17 cellular contexts compared by ENCODE assay signal in genomic region chr14:62673014-62673727, GRCh38.
DNase-seq lines count a peak whose midpoint lies in the region; ATAC-seq and TF ChIP-seq lines count a peak whose summit lies in the region.
"Had no signal": no experiment of that assay in that cellular context is flagged by ENCODE, and none has a peak within 500 bp of the region (broad histone marks: within the 10 kb centered on the region; RNA-seq: fewer than 3 reads in every experiment).

No MANE protein-coding gene starts in this region.

- TF ChIP-seq CTCF in A673 (conservative IDR thresholded peaks at IDR 0.05; ENCODE audit: low read depth, low read length) = no peak
- TF ChIP-seq CTCF in MM.1S (IDR thresholded peaks at IDR 0.05; ENCODE audit: low read length) = no peak
- no peak for TF ChIP-seq CTCF in OCI-LY3 (IDR thresholded peaks at IDR 0.05; ENCODE audit: low read depth, low read length)
- no peak for TF ChIP-seq CTCF in hepatocyte (IDR thresholded peaks at IDR 0.05; ENCODE audit: poor library complexity)

- 93% methylated on average over 4 of the region's 4 CpGs for WGBS in hepatocyte (ENCODE audit: low lambda C conversion rate, missing lambda C conversion rate)

- H3K4me1 ChIP-seq in A673 (ENCODE audit: insufficient read depth, low read length, poor library complexity, severe bottlenecking) (peaks cover 15% of the 10 kb centered on the region), MM.1S (ENCODE audit: low read length) (peaks cover 15% of the 10 kb centered on the region), OCI-LY3 (ENCODE audit: low read length) (peaks cover 9% of the 10 kb centered on the region), hepatocyte (ENCODE audit: insufficient read depth) (no peaks in the 10 kb centered on the region)
- H3K4me1 ChIP-seq: A549, BLaER1 had no signal

- H3K9me2 ChIP-seq in MM.1S (replicated peaks; ENCODE audit: insufficient read depth, low read length) (no peaks in the 10 kb centered on the region), hepatocyte (replicated peaks; ENCODE audit: insufficient read depth) (no peaks in the 10 kb centered on the region)

- H4K20me1 ChIP-seq in MM.1S (ENCODE audit: insufficient read depth, low read length) (no peaks in the 10 kb centered on the region), OCI-LY3 (ENCODE audit: insufficient read depth, low read length) (no peaks in the 10 kb centered on the region), hepatocyte (ENCODE audit: insufficient read depth, poor library complexity, severe bottlenecking) (no peaks in the 10 kb centered on the region)
- H4K20me1 ChIP-seq: BLaER1 had no signal

- intact Hi-C loops in A673 (cut with micrococcal nuclease; ENCODE audit: unreplicated experiment) = no loop called here

- H3K4me3 ChIP-seq in A673 (ENCODE audit: low read depth, low read length, poor library complexity, severe bottlenecking) = no peak overlapping the region
- no peak overlapping the region for H3K4me3 ChIP-seq in MM.1S (ENCODE audit: low read length)
- H3K4me3 ChIP-seq in OCI-LY3 (ENCODE audit: low read length) = no peak overlapping the region
- H3K4me3 ChIP-seq in hepatocyte = no peak overlapping the region
- H3K4me3 ChIP-seq: A549, BLaER1, GM23338 had no signal

- H2AFZ ChIP-seq in MM.1S (ENCODE audit: low read length) = 0 out of 2 replicates have a peak overlapping the region, but pooled peaks have one; percentile 31
- peak overlapping the region; percentile 46; the same call in 1 of the 2 replicates for H2AFZ ChIP-seq in OCI-LY3 (ENCODE audit: low read depth, low read length)
- no peak overlapping the region for H2AFZ ChIP-seq in hepatocyte
- H2AFZ ChIP-seq: GM23338 had no signal

- H3K79me2 ChIP-seq in MM.1S (ENCODE audit: low read length) = no peaks in the 10 kb centered on the region
- no peaks in the 10 kb centered on the region for H3K79me2 ChIP-seq in OCI-LY3 (ENCODE audit: low read length)
- H3K79me2 ChIP-seq in hepatocyte = no peaks in the 10 kb centered on the region

- POLR2A ChIA-PET in A673 (lab: Charles Lee; ENCODE audit: low non-redundant PET) = no interaction called here

- H3K9ac ChIP-seq in MM.1S (ENCODE audit: low read length) (no peak overlapping the region), OCI-LY3 (ENCODE audit: low read length) (no peak overlapping the region)
- H3K9ac ChIP-seq: BLaER1 had no signal

- peak; percentile 21 for DNase-seq in NCI-H2107 treated with DMSO at 0.1 percent for 48 hours (lab: John Stamatoyannopoulos, UW; ENCODE audit: unreplicated experiment)
- no peak for DNase-seq in NCI-H2107 (lab: John Stamatoyannopoulos, UW)
- DNase-seq in A673 (ENCODE audit: low spot score) = peak; percentile 29
- DNase-seq in MM.1S = peak; percentile 67
- DNase-seq in DMS79 treated with DMSO at 0.1 percent for 48 hours (lab: John Stamatoyannopoulos, UW) = no peak
- no peak for DNase-seq in hepatocyte (ENCODE audit: low spot score)
- DNase-seq: CD4-positive, alpha-beta memory T cell; DMS153; DMS79; GF-D8; HCEC 1CT had no signal

- no peaks in the 10 kb centered on the region for H3F3A ChIP-seq in MM.1S (ENCODE audit: insufficient read depth, low read length)

- CTCF ChIA-PET in A673 (lab: Charles Lee) = no interaction called here

- H3K4me2 ChIP-seq in MM.1S (ENCODE audit: low read depth, low read length) (0 out of 2 replicates have a peak overlapping the region, but pooled peaks have one; percentile 32), OCI-LY3 (ENCODE audit: low read length) (peak overlapping the region; percentile 26; the same call in 1 of the 2 replicates), hepatocyte (no peak overlapping the region)
- H3K4me2 ChIP-seq: A549, BLaER1, GM23338 had no signal

- no peak for ATAC-seq in GM19395 (IDR thresholded peaks at IDR 0.05; ENCODE audit: unreplicated experiment)
- ATAC-seq: A549, GM23338 had no signal

- H3K9me3 ChIP-seq in A673 (ENCODE audit: low read depth, low read length, poor library complexity, severe bottlenecking) (no peaks in the 10 kb centered on the region), MM.1S (replicated peaks; ENCODE audit: insufficient read depth, low read length) (no peaks in the 10 kb centered on the region), OCI-LY3 (ENCODE audit: insufficient read depth, low read length) (no peaks in the 10 kb centered on the region), hepatocyte (ENCODE audit: low read depth) (no peaks in the 10 kb centered on the region)
- H3K9me3 ChIP-seq: A549, BLaER1 had no signal

- no peaks in the 10 kb centered on the region for H3K27me3 ChIP-seq in A673 (replicated peaks; ENCODE audit: insufficient read depth, low read depth, low read length, poor library complexity)
- H3K27me3 ChIP-seq in MM.1S (replicated peaks; ENCODE audit: insufficient read depth, low read length) = no peaks in the 10 kb centered on the region
- no peaks in the 10 kb centered on the region for H3K27me3 ChIP-seq in OCI-LY3 (ENCODE audit: low read depth, low read length)
- H3K27me3 ChIP-seq in hepatocyte = no peaks in the 10 kb centered on the region
- H3K27me3 ChIP-seq: BLaER1 had no signal

- no peaks in the 10 kb centered on the region for H3K36me3 ChIP-seq in A673 (ENCODE audit: insufficient read depth, low read length, poor library complexity, severe bottlenecking)
- H3K36me3 ChIP-seq in MM.1S (replicated peaks; ENCODE audit: insufficient read depth, low read length) = no peaks in the 10 kb centered on the region
- no peaks in the 10 kb centered on the region for H3K36me3 ChIP-seq in OCI-LY3 (replicated peaks; ENCODE audit: low read depth, low read length)
- H3K36me3 ChIP-seq in hepatocyte (replicated peaks; ENCODE audit: insufficient read depth, low read depth) = no peaks in the 10 kb centered on the region
- H3K36me3 ChIP-seq: BLaER1 had no signal

- H3K27ac ChIP-seq in A673 (ENCODE audit: low read depth, low read length, poor library complexity, severe bottlenecking) = no peak overlapping the region
- H3K27ac ChIP-seq in MM.1S (ENCODE audit: low read length) = peak overlapping the region; percentile 79
- H3K27ac ChIP-seq in OCI-LY3 (ENCODE audit: low read length) = no peak overlapping the region
- no peak overlapping the region for H3K27ac ChIP-seq in hepatocyte
- H3K27ac ChIP-seq: 22Rv1, A549, BLaER1 had no signal

- no TSS peak for BruUV-seq in A673 (replicated peaks; lab: Mats Ljungman, UMichigan)

Comparison
In these comparisons a context has a peak if more than half of its experiments do, and no peak if none do; other contexts are left out.
1. DNase-seq: peak in NCI-H2107 treated with DMSO at 0.1 percent for 48 hours (single experiment), A673 (single experiment) and MM.1S (single experiment); none in NCI-H2107 (single experiment), DMS79 treated with DMSO at 0.1 percent for 48 hours (single experiment) and hepatocyte (single experiment).